ENCODE assay signal across 1 cellular context in genomic region chr16:74700206-74701040, GRCh38.
A peak's percentile ranks its signal among the peaks of the same experiment; 100 is the strongest.
TF ChIP-seq lines count a peak whose summit lies in the region.

TSS of gene MLKL (minus strand) at chr16:74700862. CDS start at chr16:74695757, 5,105 bp downstream.

TF ChIP-seq in HepG2, 621 proteins besides CTCF, POLR2A, EP300 and RAD21 (continued from another document and continues in another):
- TF ChIP-seq REXO4 (CRISPR knock-in tag; IDR thresholded peaks at IDR 0.05; ENCODE audit: borderline replicate concordance), result no peak
- 0 out of 2 replicates have a peak, but pooled peaks have one; percentile 36 for TF ChIP-seq TP53 (CRISPR knock-in tag; conservative IDR thresholded peaks at IDR 0.05)
- peak; percentile 73 for TF ChIP-seq MED8 (CRISPR knock-in tag; IDR thresholded peaks at IDR 0.05; ENCODE audit: insufficient replicate concordance)
- TF ChIP-seq TEAD3 (CRISPR knock-in tag; optimal IDR thresholded peaks at IDR 0.05; ENCODE audit: borderline replicate concordance), result peak; percentile 52
- TF ChIP-seq CEBPZ (IDR thresholded peaks at IDR 0.05; ENCODE audit: low read length), result no peak
- TF ChIP-seq MTA1 (CRISPR knock-in tag; IDR thresholded peaks at IDR 0.05; ENCODE audit: borderline replicate concordance), result peak; percentile 95; the same call in 1 of the 2 replicates
- peak; percentile 91; the same call in 1 of the 2 replicates for TF ChIP-seq RFXAP (CRISPR knock-in tag; IDR thresholded peaks at IDR 0.05; ENCODE audit: borderline replicate concordance)
- peak; percentile 13 for TF ChIP-seq RBM39 (IDR thresholded peaks at IDR 0.05; ENCODE audit: low read depth, low read length, poor library complexity, severe bottlenecking)
- 0 out of 2 replicates have a peak, but pooled peaks have one; percentile 87 for TF ChIP-seq KIAA2018 (CRISPR knock-in tag; IDR thresholded peaks at IDR 0.05; ENCODE audit: borderline replicate concordance)
- TF ChIP-seq FUBP1 (CRISPR knock-in tag; IDR thresholded peaks at IDR 0.05; ENCODE audit: borderline replicate concordance), result peak; percentile 83; the same call in 1 of the 2 replicates
- peak; percentile 57; the same call in 1 of the 2 replicates for TF ChIP-seq IRF9 (CRISPR knock-in tag; IDR thresholded peaks at IDR 0.05; ENCODE audit: borderline replicate concordance)
- peak; percentile 96 for TF ChIP-seq DMAP1 (CRISPR knock-in tag; IDR thresholded peaks at IDR 0.05)
- TF ChIP-seq ZNF558 (CRISPR knock-in tag; IDR thresholded peaks at IDR 0.05; ENCODE audit: borderline replicate concordance), result no peak
- TF ChIP-seq SALL1 (CRISPR knock-in tag; IDR thresholded peaks at IDR 0.05), result peak; percentile 76
- peak; percentile 81 for TF ChIP-seq KLF6 (CRISPR knock-in tag; IDR thresholded peaks at IDR 0.05)
- TF ChIP-seq ZBTB8A (CRISPR knock-in tag; IDR thresholded peaks at IDR 0.05; ENCODE audit: borderline replicate concordance, low read depth), result peak; percentile 49; the same call in 1 of the 2 replicates
- TF ChIP-seq ZNF777 (CRISPR knock-in tag; IDR thresholded peaks at IDR 0.05), result peak; percentile 98
- TF ChIP-seq FIP1L1 (IDR thresholded peaks at IDR 0.05; ENCODE audit: borderline replicate concordance, insufficient read depth, low read depth, low read length), result no peak
- no peak for TF ChIP-seq TCF7L2 (IDR thresholded peaks at IDR 0.05; ENCODE audit: low read depth, low read length)
- TF ChIP-seq ZFP1 (CRISPR knock-in tag; IDR thresholded peaks at IDR 0.05), result peak; percentile 60; the same call in 1 of the 2 replicates
- peak; percentile 74; the same call in 1 of the 2 replicates for TF ChIP-seq ZBTB4 (CRISPR knock-in tag; IDR thresholded peaks at IDR 0.05; ENCODE audit: borderline replicate concordance)
- no peak; the same call in 1 of the 2 replicates for TF ChIP-seq ZNF253 (CRISPR knock-in tag; IDR thresholded peaks at IDR 0.05; ENCODE audit: borderline replicate concordance)
- no peak for TF ChIP-seq MBD4 (IDR thresholded peaks at IDR 0.05; ENCODE audit: borderline replicate concordance, low read length)
- no peak for TF ChIP-seq SOX13 (IDR thresholded peaks at IDR 0.05)
- TF ChIP-seq SOX13 (CRISPR knock-in tag; conservative IDR thresholded peaks at IDR 0.05 in 1 of 2, IDR thresholded peaks at IDR 0.05 in 1 of 2), result 0 out of 4 replicates have a peak, but pooled peaks of 1 of the 2 experiments have one; percentile 40
- peak; percentile 98 for TF ChIP-seq ZNF292 (CRISPR knock-in tag; IDR thresholded peaks at IDR 0.05; ENCODE audit: borderline replicate concordance, low read depth)
- TF ChIP-seq ZFP36L1 (CRISPR knock-in tag; IDR thresholded peaks at IDR 0.05), result peak; percentile 75; the same call in 1 of the 2 replicates
- TF ChIP-seq USF2 (IDR thresholded peaks at IDR 0.05; ENCODE audit: low read depth, low read length), result no peak
- TF ChIP-seq USF2 (CRISPR knock-in tag; IDR thresholded peaks at IDR 0.05; ENCODE audit: borderline replicate concordance), result no peak; the same call in 1 of the 2 replicates
- no peak; the same call in 1 of the 2 replicates for TF ChIP-seq ZNF20 (CRISPR knock-in tag; IDR thresholded peaks at IDR 0.05)
- no peak for TF ChIP-seq ZXDC (CRISPR knock-in tag; IDR thresholded peaks at IDR 0.05)
- no peak for TF ChIP-seq ARID2 (CRISPR knock-in tag; IDR thresholded peaks at IDR 0.05; ENCODE audit: borderline replicate concordance)
- no peak for TF ChIP-seq U2AF1 (optimal IDR thresholded peaks at IDR 0.05; ENCODE audit: low read depth, low read length)
